Comparison of ENCODE assay signal across 1 cellular context in the genomic region with DNA sequence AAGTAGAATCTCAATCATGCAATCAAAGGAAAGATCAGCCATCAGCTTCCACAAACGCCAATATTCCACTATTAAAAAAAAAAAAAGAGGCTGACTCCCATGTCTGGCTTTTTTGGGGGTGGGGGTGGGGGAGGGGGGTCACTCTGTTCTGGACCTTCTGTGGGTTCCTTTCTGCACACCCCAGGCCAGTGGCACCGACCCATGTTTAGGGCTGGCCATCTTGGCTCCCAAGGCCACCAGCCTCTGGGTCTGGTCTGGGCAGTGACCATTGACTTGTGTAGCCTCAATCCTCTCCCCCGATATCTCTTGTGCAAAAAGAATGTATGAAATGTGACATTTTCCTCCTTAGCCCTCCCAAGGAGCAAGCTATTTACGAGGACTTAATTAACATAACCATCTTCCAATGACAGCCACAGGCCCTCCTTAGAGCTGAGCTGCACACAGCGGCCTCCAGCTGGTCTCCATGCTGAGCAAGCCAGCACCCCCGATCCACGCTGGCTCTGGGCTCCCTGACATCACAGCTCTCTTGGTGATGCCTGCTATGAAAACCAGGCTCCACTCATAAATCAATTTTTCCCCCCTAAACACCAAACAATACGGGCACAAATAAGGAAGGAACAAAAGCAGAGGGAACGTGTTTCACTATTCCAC.
TF ChIP-seq lines count a peak whose summit lies in the region.

No MANE protein-coding gene starts in this region.

TF ChIP-seq in H1, 55 proteins besides CTCF, POLR2A, EP300 and RAD21:
- TF ChIP-seq, protein P1, sequence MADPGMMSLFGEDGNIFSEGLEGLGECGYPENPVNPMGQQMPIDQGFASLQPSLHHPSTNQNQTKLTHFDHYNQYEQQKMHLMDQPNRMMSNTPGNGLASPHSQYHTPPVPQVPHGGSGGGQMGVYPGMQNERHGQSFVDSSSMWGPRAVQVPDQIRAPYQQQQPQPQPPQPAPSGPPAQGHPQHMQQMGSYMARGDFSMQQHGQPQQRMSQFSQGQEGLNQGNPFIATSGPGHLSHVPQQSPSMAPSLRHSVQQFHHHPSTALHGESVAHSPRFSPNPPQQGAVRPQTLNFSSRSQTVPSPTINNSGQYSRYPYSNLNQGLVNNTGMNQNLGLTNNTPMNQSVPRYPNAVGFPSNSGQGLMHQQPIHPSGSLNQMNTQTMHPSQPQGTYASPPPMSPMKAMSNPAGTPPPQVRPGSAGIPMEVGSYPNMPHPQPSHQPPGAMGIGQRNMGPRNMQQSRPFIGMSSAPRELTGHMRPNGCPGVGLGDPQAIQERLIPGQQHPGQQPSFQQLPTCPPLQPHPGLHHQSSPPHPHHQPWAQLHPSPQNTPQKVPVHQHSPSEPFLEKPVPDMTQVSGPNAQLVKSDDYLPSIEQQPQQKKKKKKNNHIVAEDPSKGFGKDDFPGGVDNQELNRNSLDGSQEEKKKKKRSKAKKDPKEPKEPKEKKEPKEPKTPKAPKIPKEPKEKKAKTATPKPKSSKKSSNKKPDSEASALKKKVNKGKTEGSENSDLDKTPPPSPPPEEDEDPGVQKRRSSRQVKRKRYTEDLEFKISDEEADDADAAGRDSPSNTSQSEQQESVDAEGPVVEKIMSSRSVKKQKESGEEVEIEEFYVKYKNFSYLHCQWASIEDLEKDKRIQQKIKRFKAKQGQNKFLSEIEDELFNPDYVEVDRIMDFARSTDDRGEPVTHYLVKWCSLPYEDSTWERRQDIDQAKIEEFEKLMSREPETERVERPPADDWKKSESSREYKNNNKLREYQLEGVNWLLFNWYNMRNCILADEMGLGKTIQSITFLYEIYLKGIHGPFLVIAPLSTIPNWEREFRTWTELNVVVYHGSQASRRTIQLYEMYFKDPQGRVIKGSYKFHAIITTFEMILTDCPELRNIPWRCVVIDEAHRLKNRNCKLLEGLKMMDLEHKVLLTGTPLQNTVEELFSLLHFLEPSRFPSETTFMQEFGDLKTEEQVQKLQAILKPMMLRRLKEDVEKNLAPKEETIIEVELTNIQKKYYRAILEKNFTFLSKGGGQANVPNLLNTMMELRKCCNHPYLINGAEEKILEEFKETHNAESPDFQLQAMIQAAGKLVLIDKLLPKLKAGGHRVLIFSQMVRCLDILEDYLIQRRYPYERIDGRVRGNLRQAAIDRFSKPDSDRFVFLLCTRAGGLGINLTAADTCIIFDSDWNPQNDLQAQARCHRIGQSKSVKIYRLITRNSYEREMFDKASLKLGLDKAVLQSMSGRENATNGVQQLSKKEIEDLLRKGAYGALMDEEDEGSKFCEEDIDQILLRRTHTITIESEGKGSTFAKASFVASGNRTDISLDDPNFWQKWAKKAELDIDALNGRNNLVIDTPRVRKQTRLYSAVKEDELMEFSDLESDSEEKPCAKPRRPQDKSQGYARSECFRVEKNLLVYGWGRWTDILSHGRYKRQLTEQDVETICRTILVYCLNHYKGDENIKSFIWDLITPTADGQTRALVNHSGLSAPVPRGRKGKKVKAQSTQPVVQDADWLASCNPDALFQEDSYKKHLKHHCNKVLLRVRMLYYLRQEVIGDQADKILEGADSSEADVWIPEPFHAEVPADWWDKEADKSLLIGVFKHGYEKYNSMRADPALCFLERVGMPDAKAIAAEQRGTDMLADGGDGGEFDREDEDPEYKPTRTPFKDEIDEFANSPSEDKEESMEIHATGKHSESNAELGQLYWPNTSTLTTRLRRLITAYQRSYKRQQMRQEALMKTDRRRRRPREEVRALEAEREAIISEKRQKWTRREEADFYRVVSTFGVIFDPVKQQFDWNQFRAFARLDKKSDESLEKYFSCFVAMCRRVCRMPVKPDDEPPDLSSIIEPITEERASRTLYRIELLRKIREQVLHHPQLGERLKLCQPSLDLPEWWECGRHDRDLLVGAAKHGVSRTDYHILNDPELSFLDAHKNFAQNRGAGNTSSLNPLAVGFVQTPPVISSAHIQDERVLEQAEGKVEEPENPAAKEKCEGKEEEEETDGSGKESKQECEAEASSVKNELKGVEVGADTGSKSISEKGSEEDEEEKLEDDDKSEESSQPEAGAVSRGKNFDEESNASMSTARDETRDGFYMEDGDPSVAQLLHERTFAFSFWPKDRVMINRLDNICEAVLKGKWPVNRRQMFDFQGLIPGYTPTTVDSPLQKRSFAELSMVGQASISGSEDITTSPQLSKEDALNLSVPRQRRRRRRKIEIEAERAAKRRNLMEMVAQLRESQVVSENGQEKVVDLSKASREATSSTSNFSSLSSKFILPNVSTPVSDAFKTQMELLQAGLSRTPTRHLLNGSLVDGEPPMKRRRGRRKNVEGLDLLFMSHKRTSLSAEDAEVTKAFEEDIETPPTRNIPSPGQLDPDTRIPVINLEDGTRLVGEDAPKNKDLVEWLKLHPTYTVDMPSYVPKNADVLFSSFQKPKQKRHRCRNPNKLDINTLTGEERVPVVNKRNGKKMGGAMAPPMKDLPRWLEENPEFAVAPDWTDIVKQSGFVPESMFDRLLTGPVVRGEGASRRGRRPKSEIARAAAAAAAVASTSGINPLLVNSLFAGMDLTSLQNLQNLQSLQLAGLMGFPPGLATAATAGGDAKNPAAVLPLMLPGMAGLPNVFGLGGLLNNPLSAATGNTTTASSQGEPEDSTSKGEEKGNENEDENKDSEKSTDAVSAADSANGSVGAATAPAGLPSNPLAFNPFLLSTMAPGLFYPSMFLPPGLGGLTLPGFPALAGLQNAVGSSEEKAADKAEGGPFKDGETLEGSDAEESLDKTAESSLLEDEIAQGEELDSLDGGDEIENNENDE (IDR thresholded peaks at IDR 0.05; ENCODE audit: insufficient replicate concordance, low read length): no peak
- no peak for TF ChIP-seq POLR2AphosphoS5 (IDR thresholded peaks at IDR 0.05; ENCODE audit: low read depth, low read length)
- TF ChIP-seq YY1 (IDR thresholded peaks at IDR 0.05; ENCODE audit: low read depth, low read length): no peak
- no peak for TF ChIP-seq SUZ12 (IDR thresholded peaks at IDR 0.05; ENCODE audit: low read length)
- TF ChIP-seq SP1 (IDR thresholded peaks at IDR 0.05; ENCODE audit: low read depth, low read length): no peak
- TF ChIP-seq, protein P2, sequence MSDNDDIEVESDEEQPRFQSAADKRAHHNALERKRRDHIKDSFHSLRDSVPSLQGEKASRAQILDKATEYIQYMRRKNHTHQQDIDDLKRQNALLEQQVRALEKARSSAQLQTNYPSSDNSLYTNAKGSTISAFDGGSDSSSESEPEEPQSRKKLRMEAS (IDR thresholded peaks at IDR 0.05): no peak
- no peak for TF ChIP-seq MAFK (IDR thresholded peaks at IDR 0.05; ENCODE audit: low read depth, low read length)
- no peak for TF ChIP-seq SIRT6 (IDR thresholded peaks at IDR 0.05; ENCODE audit: low read length)
- TF ChIP-seq SIN3A (conservative IDR thresholded peaks at IDR 0.05 in 1 of 2, IDR thresholded peaks at IDR 0.05 in 1 of 2; ENCODE audit: low read depth in 1 of 2, low read length in 2 of 2): no peak
- no peak for TF ChIP-seq TBP (IDR thresholded peaks at IDR 0.05; ENCODE audit: low read depth, low read length)
- no peak for TF ChIP-seq HDAC2 (IDR thresholded peaks at IDR 0.05; ENCODE audit: borderline replicate concordance in 1 of 2, low read depth in 2 of 2, low read length in 2 of 2)
- no peak for TF ChIP-seq CREB1 (IDR thresholded peaks at IDR 0.05)
- TF ChIP-seq CHD1 (IDR thresholded peaks at IDR 0.05; ENCODE audit: low read depth, low read length): no peak
- no peak for TF ChIP-seq KDM5A (IDR thresholded peaks at IDR 0.05; ENCODE audit: low read length)
- TF ChIP-seq HDAC6 (IDR thresholded peaks at IDR 0.05; ENCODE audit: low read depth, low read length): no peak
- no peak for TF ChIP-seq FOSL1 (IDR thresholded peaks at IDR 0.05; ENCODE audit: insufficient read depth, low read depth, low read length)
- no peak for TF ChIP-seq CTBP2 (IDR thresholded peaks at IDR 0.05; ENCODE audit: borderline replicate concordance, insufficient read depth, insufficient read length, low read length)
TF ChIP-seq in H1: peak in this region for 0.
